ENCODE assay signal across 8 cellular contexts in the genomic region with DNA sequence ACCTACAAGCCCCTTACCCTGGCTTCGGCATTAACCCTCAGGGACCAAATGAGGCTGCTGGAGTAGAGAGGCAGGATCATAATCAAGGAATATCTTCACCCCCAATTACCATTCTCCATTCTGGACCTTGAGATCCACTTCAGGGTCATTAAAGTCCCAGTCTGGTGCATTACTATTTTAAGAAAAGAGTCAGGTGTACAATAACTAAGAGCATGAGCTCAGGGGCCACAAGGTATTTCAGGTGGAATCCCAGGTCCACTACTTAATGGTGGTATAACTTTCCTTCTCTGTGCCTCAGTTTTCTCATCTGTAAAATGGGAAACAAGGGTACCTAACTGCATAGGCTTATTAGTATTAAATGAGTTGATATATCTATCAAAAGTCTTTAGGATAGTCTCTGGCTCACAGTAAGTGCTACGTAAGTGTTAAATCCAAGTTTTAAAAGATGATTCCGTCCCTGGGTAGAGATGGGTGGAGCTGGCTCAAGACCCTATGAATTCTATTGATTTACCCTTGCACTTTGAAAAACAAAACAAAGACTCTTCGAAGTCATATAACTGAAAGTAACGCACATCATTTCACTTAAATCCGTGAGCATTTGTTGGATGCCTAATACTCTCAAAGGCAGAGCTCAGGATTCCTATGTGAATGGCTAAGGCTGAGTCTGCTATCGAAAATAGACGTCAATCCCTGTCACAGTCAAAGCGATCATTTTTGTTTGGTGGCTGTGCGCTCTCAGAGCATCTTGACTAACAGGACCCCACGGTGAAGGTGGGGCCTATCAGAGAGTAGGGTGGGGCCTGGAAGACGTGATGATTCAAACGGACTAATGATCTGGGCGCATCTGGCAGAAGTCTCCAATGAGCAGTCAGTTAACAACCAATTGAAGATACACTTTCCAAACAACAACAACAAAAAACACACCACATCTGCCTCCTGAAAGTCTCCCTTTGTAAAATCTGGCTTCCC. TPM values are rescaled to one million over a fixed set of nuclear protein-coding genes. Genes with fewer than 3 reads are reported as not detected.
DNase-seq lines count a peak whose midpoint lies in the region; ATAC-seq, FAIRE-seq and TF ChIP-seq lines count a peak whose summit lies in the region.

No MANE protein-coding gene starts in this region.

- peaks cover 35% of the 10 kb centered on the region for H3K79me2 ChIP-seq in endothelial cell of umbilical vein (ENCODE audit: control insufficient read depth, insufficient read depth, low read length)

- POLR2A ChIA-PET in RWPE1 (lab: Yijun Ruan, JAX; ENCODE audit: low non-redundant PET), result no interaction called here
- POLR2A ChIA-PET in endothelial cell of umbilical vein (lab: Charles Lee), result no interaction called here

- TF ChIP-seq CTCF in RWPE1 (conservative IDR thresholded peaks at IDR 0.05; ENCODE audit: low read depth) (no peak), endothelial cell of umbilical vein (IDR thresholded peaks at IDR 0.05; ENCODE audit: extremely low read depth in 1 of 2, insufficient read depth in 1 of 2, low read depth in 1 of 2, low read length in 2 of 2) (no peak), pancreas (IDR thresholded peaks at IDR 0.05) (no peak)

- TF ChIP-seq POLR2A in endothelial cell of umbilical vein (IDR thresholded peaks at IDR 0.05; ENCODE audit: low read depth, low read length), result no peak

- no peaks in the 10 kb centered on the region for H3K36me3 ChIP-seq in endothelial cell of umbilical vein (ENCODE audit: control insufficient read depth in 2 of 2, extremely low read depth in 1 of 2, insufficient read depth in 2 of 2, low read length in 2 of 2)
- no peaks in the 10 kb centered on the region for H3K36me3 ChIP-seq in pancreas

- H3K4me3 ChIP-seq in endothelial cell of umbilical vein (replicated peaks in 1 of 3; ENCODE audit: insufficient read depth in 1 of 3, low read depth in 1 of 3, low read length in 3 of 3), result peak overlapping the region in 2 of 3 experiments; percentile 20 to 47
- peak overlapping the region; percentile 10 to 77 (median 47) for H3K4me3 ChIP-seq in pancreas

- BruUV-seq in endothelial cell of umbilical vein (replicated peaks; lab: Mats Ljungman, UMichigan), result TSS peak; percentile 57

- FAIRE-seq in endothelial cell of umbilical vein (lab: Jason Lieb, UNC) (peak; percentile 73), pancreas (lab: Jason Lieb, UNC) (no peak)

- peak overlapping the region; percentile 91 for H3K9ac ChIP-seq in endothelial cell of umbilical vein (replicated peaks; ENCODE audit: extremely low read depth, insufficient read depth, low read length)

- peak overlapping the region; percentile 96 for H3K4me2 ChIP-seq in endothelial cell of umbilical vein (ENCODE audit: insufficient read depth, low read length)

- H3K9me1 ChIP-seq in endothelial cell of umbilical vein (replicated peaks; ENCODE audit: control insufficient read depth, extremely low read depth, insufficient read depth, low read length), result no peaks in the 10 kb centered on the region

- intact Hi-C loops in endothelial cell of umbilical vein (cut with micrococcal nuclease), result loop anchor here (1.0 kb wide), 2 partner anchors 24 to 62 kb away; partner anchors contain the start of genes RAB29 and SLC41A1
- intact Hi-C loops in pancreas (cut with DNase I), result no loop called here

- CTCF ChIA-PET in RWPE1 (lab: Yijun Ruan, JAX) (no interaction called here), endothelial cell of umbilical vein (lab: Charles Lee) (interaction anchor here (0.6 kb wide), 1 partner anchor 161 kb away, joined by 3 read pairs; no protein-coding TSS in a partner anchor)

- 66 to 68% methylated on average over 14 of the region's 14 CpGs for WGBS in pancreas, 2 donors

- DNase-seq in NCI-H1417 (lab: John Stamatoyannopoulos, UW) (peak; percentile 21 to 36 (median 34)), NCI-H1417 treated with DMSO at 0.1 percent for 48 hours (lab: John Stamatoyannopoulos, UW) (no peak), RWPE1 (ENCODE audit: low spot score) (no peak), endothelial cell of umbilical vein (ENCODE audit: low read depth, low spot score) (no peak), pancreas (no peak)
- no peak for DNase-seq in NK-92 treated with Interleukin-12 subunit alpha and Interleukin-12 subunit beta, amount 100 ng/mL, for 24 hours (lab: John Stamatoyannopoulos, UW)

- H3K4me1 ChIP-seq in endothelial cell of umbilical vein (ENCODE audit: control insufficient read depth, extremely low read depth, insufficient read depth, low read length), result peaks cover 28% of the 10 kb centered on the region
- H3K4me1 ChIP-seq in pancreas, result peaks cover 4 to 17% (median 16%) of the 10 kb centered on the region in 3 donors

- no peak for ATAC-seq in pancreas
- ATAC-seq in HG02678 (IDR thresholded peaks at IDR 0.05; ENCODE audit: unreplicated experiment), result no peak
- no peak for ATAC-seq in HG03469 (IDR thresholded peaks at IDR 0.05; ENCODE audit: unreplicated experiment)

- H2AFZ ChIP-seq in endothelial cell of umbilical vein (ENCODE audit: low read depth, low read length), result peak overlapping the region; percentile 75

- H3K27me3 ChIP-seq in endothelial cell of umbilical vein (ENCODE audit: control insufficient read depth in 2 of 2, insufficient read depth in 2 of 2, low read length in 2 of 2), result peaks cover 8 to 17% of the 10 kb centered on the region in 2 experiments
- no peaks in the 10 kb centered on the region for H3K27me3 ChIP-seq in pancreas

- H3K9me3 ChIP-seq in endothelial cell of umbilical vein (replicated peaks; ENCODE audit: control insufficient read depth, insufficient read depth, low read length) (no peaks in the 10 kb centered on the region), pancreas (no peaks in the 10 kb centered on the region)

- dilution Hi-C loops in endothelial cell of umbilical vein (cut with MboI; ENCODE audit: extremely low pct_ligation_motif_present, low sequenced_read_pairs), result no loop called here

- no peaks in the 10 kb centered on the region for H4K20me1 ChIP-seq in endothelial cell of umbilical vein (replicated peaks; ENCODE audit: control insufficient read depth, extremely low read depth, insufficient read depth, low read length)

- H3K27ac ChIP-seq in RWPE1 (peak overlapping the region; percentile 99), endothelial cell of umbilical vein (ENCODE audit: insufficient read depth, low read depth, low read length) (peak overlapping the region; percentile 97), pancreas (peak overlapping the region; percentile 84 to 95 (median 93))

TF ChIP-seq in endothelial cell of umbilical vein, 7 proteins besides CTCF, POLR2A, EP300 and RAD21:
- TF ChIP-seq GATA2 (IDR thresholded peaks at IDR 0.05; ENCODE audit: insufficient read depth, insufficient read length, low read depth, low read length) (no peak), MAX (IDR thresholded peaks at IDR 0.05; ENCODE audit: insufficient read depth, insufficient read length) (no peak), JUN (IDR thresholded peaks at IDR 0.05; ENCODE audit: borderline replicate concordance, insufficient read depth, insufficient read length, low read depth) (no peak), MYC (IDR thresholded peaks at IDR 0.05; ENCODE audit: low read depth, low read length) (no peak), POLR2AphosphoS5 (IDR thresholded peaks at IDR 0.05; ENCODE audit: insufficient read depth, low read depth, low read length) (no peak), EZH2 (IDR thresholded peaks at IDR 0.05; ENCODE audit: borderline replicate concordance, low read depth, low read length, severe bottlenecking) (no peak), FOS (IDR thresholded peaks at IDR 0.05; ENCODE audit: borderline replicate concordance, insufficient read depth, low read length) (no peak)

RNA-seq across cellular contexts. Expression of gene NUCKS1, which starts 1.0 kb away (rescaled TPM):
- total RNA-seq in endothelial cell of umbilical vein, result 282 and 288 TPM in 2 replicates
- polyA plus RNA-seq in endothelial cell of umbilical vein, result 40.2 and 53.7 TPM in 2 replicates
- 46.4 and 48.7 TPM in 2 replicates for polyA plus RNA-seq in endothelial cell of umbilical vein (2011; cell fraction: cytosol; rRNA removed)
- polyA plus RNA-seq in endothelial cell of umbilical vein (2011; cell fraction: nucleus; rRNA removed), result 24.7 and 36.7 TPM in 2 replicates
- polyA plus RNA-seq in endothelial cell of umbilical vein (2012), result 57.5 and 91.8 TPM in 2 replicates
- polyA minus RNA-seq in endothelial cell of umbilical vein, result 167 and 205 TPM in 2 replicates
- 89.5 TPM for polyA minus RNA-seq in endothelial cell of umbilical vein (2011; cell fraction: cytosol; rRNA and poly(A)+ RNA removed)
- polyA minus RNA-seq in endothelial cell of umbilical vein (2011; cell fraction: nucleus; rRNA and poly(A)+ RNA removed), result 48.1 and 82.6 TPM in 2 replicates
- total RNA-seq in pancreas, result 10 to 100 TPM; 33.0 to 69.6 (median 53.5) TPM
- polyA plus RNA-seq in pancreas, result 10 to 100 TPM; 15.1 to 91.4 TPM

RNA-seq across cellular contexts. Expression of gene RAB29, which starts 24.3 kb away (rescaled TPM):
- total RNA-seq in endothelial cell of umbilical vein (18.8 and 23.0 TPM in 2 replicates), pancreas (10 to 100 TPM in 2 of 6 donors, 1 to 10 TPM in 4; 5.4 to 12.2 (median 7.0) TPM)
- polyA plus RNA-seq in endothelial cell of umbilical vein (16.8 and 18.1 TPM in 2 replicates), pancreas (10 to 100 TPM in 1 of 2 donors, 1 to 10 TPM in 1; 6.5 to 10.8 TPM)
- polyA plus RNA-seq in endothelial cell of umbilical vein (2011; cell fraction: cytosol; rRNA removed), result 11.9 and 13.4 TPM in 2 replicates
- 12.9 and 13.9 TPM in 2 replicates for polyA plus RNA-seq in endothelial cell of umbilical vein (2011; cell fraction: nucleus; rRNA removed)
- 28.1 and 30.2 TPM in 2 replicates for polyA plus RNA-seq in endothelial cell of umbilical vein (2012)
- 20.7 and 22.3 TPM in 2 replicates for polyA minus RNA-seq in endothelial cell of umbilical vein
- 9.7 TPM for polyA minus RNA-seq in endothelial cell of umbilical vein (2011; cell fraction: cytosol; rRNA and poly(A)+ RNA removed)
- 7.0 and 7.1 TPM in 2 replicates for polyA minus RNA-seq in endothelial cell of umbilical vein (2011; cell fraction: nucleus; rRNA and poly(A)+ RNA removed)

Comparison
In these comparisons a context has a peak if more than half of its experiments do, and no peak if none do; other contexts are left out.
1. DNase-seq: peak in NCI-H1417 (3 of 3); none in NCI-H1417 treated with DMSO at 0.1 percent for 48 hours (single experiment), RWPE1 (single experiment), endothelial cell of umbilical vein (single experiment), pancreas (0 of 6) and NK-92 treated with Interleukin-12 subunit alpha and Interleukin-12 subunit beta, amount 100 ng/mL, for 24 hours (single experiment).
2. Peak in every context shown above with its lines, with median percentiles within 50 percentile points of each other: H3K27ac ChIP-seq.